Comparison of ENCODE assay signal across 24 cellular contexts in the genomic region with DNA sequence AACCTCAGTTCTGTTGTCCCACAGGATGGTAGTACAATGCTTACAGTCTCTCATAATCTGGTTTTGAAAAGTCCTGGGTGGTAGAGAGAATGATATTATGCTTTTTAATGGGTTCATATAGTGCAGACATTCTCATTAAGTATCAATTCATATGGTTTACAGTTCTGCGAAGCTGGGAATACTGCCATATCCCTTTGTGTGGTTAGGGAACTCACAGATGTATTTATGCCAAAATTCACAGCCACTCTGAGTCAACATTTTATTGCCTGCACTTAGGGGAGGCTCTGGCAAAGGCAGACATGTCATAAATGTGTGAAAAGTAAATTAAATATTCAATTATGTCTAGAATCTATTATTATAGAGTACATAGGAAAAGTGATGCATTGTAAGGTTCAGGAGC.
DNase-seq lines count a peak whose midpoint lies in the region; ATAC-seq, FAIRE-seq and TF ChIP-seq lines count a peak whose summit lies in the region.
"Had no signal": no experiment of that assay in that cellular context is flagged by ENCODE, and none has a peak within 500 bp of the region (broad histone marks: within the 10 kb centered on the region; RNA-seq: fewer than 3 reads in every experiment).

No MANE protein-coding gene starts in this region.

- ATAC-seq in GM19467 (IDR thresholded peaks at IDR 0.05; ENCODE audit: unreplicated experiment), result no peak
- ATAC-seq: activated CD8-positive, alpha-beta T cell treated with anti-CD3 and anti-CD28 coated beads for 36 hours; foreskin keratinocyte; T-helper 17 cell had no signal

- no peak overlapping the region for H3K4me3 Mint-ChIP-seq in astrocyte (ENCODE audit: unreplicated experiment)
- H3K4me3 Mint-ChIP-seq in activated T-helper 1 cell treated with anti-CD3 and anti-CD28 coated beads, Interleukin-12 subunit alpha, Interleukin-12 subunit beta, Interleukin-2, Interleukin-4 antibody, amounts not matched to agents 30 ng/mL and 10 ng/mL and 1 ng/mL, durations not matched to agents 14 hours and 24 hours and 36 hours, result no peak overlapping the region
- H3K4me3 Mint-ChIP-seq: activated B cell treated with CpG ODN at 0.5 μM for 24 hours; activated CD8-positive, alpha-beta T cell treated with anti-CD3 and anti-CD28 coated beads for 36 hours; activated naive CD4-positive, alpha-beta T cell treated with anti-CD3 and anti-CD28 coated beads, Interleukin-2, amount 50 U/mL, for 24 hours; activated T-cell treated with anti-CD3 and anti-CD28 coated beads, Interleukin-2, amount 50 U/mL, for 24 hours; T-helper 17 cell had no signal

- no peak overlapping the region for H3K4me2 ChIP-seq in astrocyte (ENCODE audit: low read length)

- no peak overlapping the region for H3K27ac ChIP-seq in astrocyte (ENCODE audit: low read depth, low read length)
- H3K27ac ChIP-seq: 22Rv1, brain microvascular endothelial cell, C4-2B, foreskin keratinocyte, prostate gland had no signal

- TF ChIP-seq CTCF in astrocyte (IDR thresholded peaks at IDR 0.05; ENCODE audit: insufficient read depth, low read depth, low read length), result no peak

- no peaks in the 10 kb centered on the region for H3K36me3 Mint-ChIP-seq in astrocyte (ENCODE audit: low read depth, unreplicated experiment)
- H3K36me3 Mint-ChIP-seq in activated T-helper 1 cell treated with anti-CD3 and anti-CD28 coated beads, Interleukin-12 subunit alpha, Interleukin-12 subunit beta, Interleukin-2, Interleukin-4 antibody, amounts not matched to agents 30 ng/mL and 10 ng/mL and 1 ng/mL, durations not matched to agents 14 hours and 24 hours and 36 hours (ENCODE audit: low read depth), result no peaks in the 10 kb centered on the region
- H3K36me3 Mint-ChIP-seq: activated naive CD4-positive, alpha-beta T cell treated with anti-CD3 and anti-CD28 coated beads, Interleukin-2, amount 50 U/mL, for 24 hours had no signal

- H3K79me2 ChIP-seq in astrocyte (ENCODE audit: insufficient read depth, low read length), result no peaks in the 10 kb centered on the region

- H3K4me1 ChIP-seq in astrocyte (ENCODE audit: insufficient read depth, low read length), result no peaks in the 10 kb centered on the region
- H3K4me1 ChIP-seq: foreskin keratinocyte, prostate gland had no signal

- no peaks in the 10 kb centered on the region for H3K9me3 Mint-ChIP-seq in astrocyte (ENCODE audit: unreplicated experiment)
- no peaks in the 10 kb centered on the region for H3K9me3 Mint-ChIP-seq in activated T-helper 1 cell treated with anti-CD3 and anti-CD28 coated beads, Interleukin-12 subunit alpha, Interleukin-12 subunit beta, Interleukin-2, Interleukin-4 antibody, amounts not matched to agents 30 ng/mL and 10 ng/mL and 1 ng/mL, durations not matched to agents 14 hours and 24 hours and 36 hours
- H3K9me3 Mint-ChIP-seq: activated B cell treated with CpG ODN at 0.5 μM for 24 hours; activated CD8-positive, alpha-beta T cell treated with anti-CD3 and anti-CD28 coated beads for 36 hours; activated naive CD4-positive, alpha-beta T cell treated with anti-CD3 and anti-CD28 coated beads, Interleukin-2, amount 50 U/mL, for 24 hours had no signal

- no peak overlapping the region for H3K27ac Mint-ChIP-seq in astrocyte (ENCODE audit: unreplicated experiment)
- no peak overlapping the region for H3K27ac Mint-ChIP-seq in activated T-helper 1 cell treated with anti-CD3 and anti-CD28 coated beads, Interleukin-12 subunit alpha, Interleukin-12 subunit beta, Interleukin-2, Interleukin-4 antibody, amounts not matched to agents 30 ng/mL and 10 ng/mL and 1 ng/mL, durations not matched to agents 14 hours and 24 hours and 36 hours
- H3K27ac Mint-ChIP-seq: activated B cell treated with CpG ODN at 0.5 μM for 24 hours; activated CD8-positive, alpha-beta T cell treated with anti-CD3 and anti-CD28 coated beads for 36 hours; activated naive CD4-positive, alpha-beta T cell treated with anti-CD3 and anti-CD28 coated beads, Interleukin-2, amount 50 U/mL, for 24 hours; activated T-cell treated with anti-CD3 and anti-CD28 coated beads, Interleukin-2, amount 50 U/mL, for 24 hours; T-helper 17 cell had no signal

- no peak overlapping the region for H3K9ac ChIP-seq in astrocyte (ENCODE audit: low read length)

- no peaks in the 10 kb centered on the region for H4K20me1 ChIP-seq in astrocyte (ENCODE audit: insufficient read depth, low read length)

- intact Hi-C loops in activated T-helper 1 cell treated with anti-CD3 and anti-CD28 coated beads, Interleukin-12 subunit alpha, Interleukin-12 subunit beta, Interleukin-2, Interleukin-4 antibody, amounts not matched to agents 30 ng/mL and 10 ng/mL and 1 ng/mL, durations not matched to agents 14 hours and 24 hours and 36 hours (cut with micrococcal nuclease), result no loop called here

- H3K4me1 Mint-ChIP-seq in astrocyte (ENCODE audit: low read depth, unreplicated experiment), result no peaks in the 10 kb centered on the region
- no peaks in the 10 kb centered on the region for H3K4me1 Mint-ChIP-seq in activated T-helper 1 cell treated with anti-CD3 and anti-CD28 coated beads, Interleukin-12 subunit alpha, Interleukin-12 subunit beta, Interleukin-2, Interleukin-4 antibody, amounts not matched to agents 30 ng/mL and 10 ng/mL and 1 ng/mL, durations not matched to agents 14 hours and 24 hours and 36 hours (ENCODE audit: low read depth)
- H3K4me1 Mint-ChIP-seq: activated B cell treated with CpG ODN at 0.5 μM for 24 hours; activated naive CD4-positive, alpha-beta T cell treated with anti-CD3 and anti-CD28 coated beads, Interleukin-2, amount 50 U/mL, for 24 hours; T-helper 17 cell had no signal

- no peak for FAIRE-seq in astrocyte (lab: Jason Lieb, UNC)
- FAIRE-seq: small intestine had no signal

- H2AFZ ChIP-seq in astrocyte (ENCODE audit: low read depth, low read length), result no peak overlapping the region

- H3K4me3 ChIP-seq in astrocyte (ENCODE audit: insufficient read depth, low read depth, low read length), result no peak overlapping the region
- H3K4me3 ChIP-seq: MG63, prostate gland had no signal

- no peaks in the 10 kb centered on the region for H3K27me3 ChIP-seq in astrocyte (ENCODE audit: insufficient read depth, low read length)
- H3K27me3 ChIP-seq: brain microvascular endothelial cell, foreskin keratinocyte, MG63 had no signal

- H3K36me3 ChIP-seq in astrocyte (ENCODE audit: insufficient read depth, low read length), result no peaks in the 10 kb centered on the region
- H3K36me3 ChIP-seq: brain microvascular endothelial cell, MG63, prostate gland had no signal

- H3K27me3 Mint-ChIP-seq in astrocyte (ENCODE audit: low read depth, unreplicated experiment), result no peaks in the 10 kb centered on the region
- no peaks in the 10 kb centered on the region for H3K27me3 Mint-ChIP-seq in activated T-helper 1 cell treated with anti-CD3 and anti-CD28 coated beads, Interleukin-12 subunit alpha, Interleukin-12 subunit beta, Interleukin-2, Interleukin-4 antibody, amounts not matched to agents 30 ng/mL and 10 ng/mL and 1 ng/mL, durations not matched to agents 14 hours and 24 hours and 36 hours (ENCODE audit: insufficient read depth)
- H3K27me3 Mint-ChIP-seq: activated B cell treated with CpG ODN at 0.5 μM for 24 hours; activated CD8-positive, alpha-beta T cell treated with anti-CD3 and anti-CD28 coated beads for 36 hours; activated naive CD4-positive, alpha-beta T cell treated with anti-CD3 and anti-CD28 coated beads, Interleukin-2, amount 50 U/mL, for 24 hours; activated T-cell treated with anti-CD3 and anti-CD28 coated beads, Interleukin-2, amount 50 U/mL, for 24 hours; T-helper 17 cell had no signal

- H3K9me3 ChIP-seq in astrocyte (ENCODE audit: insufficient read depth, low read depth, low read length), result no peaks in the 10 kb centered on the region
- H3K9me3 ChIP-seq: MG63, prostate gland had no signal

- DNase-seq in NCI-H1105 treated with DMSO at 0.1 percent for 48 hours (lab: John Stamatoyannopoulos, UW) (peak; percentile 9), NCI-H1105 (lab: John Stamatoyannopoulos, UW) (no peak), NCI-H1694 (lab: John Stamatoyannopoulos, UW) (peak; percentile 71), astrocyte (ENCODE audit: low read depth) (peak; percentile 0), stromal cell of bone marrow (ENCODE audit: low read depth) (peak; percentile 18), GM19240 (ENCODE audit: insufficient read length, low spot score) (no peak)
- DNase-seq in activated T-helper 1 cell treated with anti-CD3 and anti-CD28 coated beads, Interleukin-12 subunit alpha, Interleukin-12 subunit beta, Interleukin-2, Interleukin-4 antibody, amounts not matched to agents 30 ng/mL and 10 ng/mL and 1 ng/mL, durations not matched to agents 14 hours and 24 hours and 36 hours (ENCODE audit: low spot score), result no peak
- DNase-seq: activated B cell treated with CpG ODN at 0.5 μM for 24 hours; activated CD8-positive, alpha-beta T cell treated with anti-CD3 and anti-CD28 coated beads for 36 hours; activated T-cell treated with anti-CD3 and anti-CD28 coated beads, Interleukin-2, amount 50 U/mL, for 24 hours; brain microvascular endothelial cell; cortex of kidney; DMS 273 treated with DMSO at 0.1 percent for 48 hours; foreskin keratinocyte; MG63; NCI-H226; small intestine; stimulated activated CD4-positive, alpha-beta T cell treated with anti-CD3 and anti-CD28 coated beads, Interleukin-4, amount 100 ng/mL, for 1 hour; T-helper 17 cell had no signal

Comparison
In these comparisons a context has a peak if more than half of its experiments do, and no peak if none do; other contexts are left out.
1. DNase-seq: peak in NCI-H1105 treated with DMSO at 0.1 percent for 48 hours (single experiment), NCI-H1694 (single experiment), astrocyte (single experiment) and stromal cell of bone marrow (single experiment); none in NCI-H1105 (single experiment), GM19240 (single experiment) and activated T-helper 1 cell treated with anti-CD3 and anti-CD28 coated beads, Interleukin-12 subunit alpha, Interleukin-12 subunit beta, Interleukin-2, Interleukin-4 antibody, amounts not matched to agents 30 ng/mL and 10 ng/mL and 1 ng/mL, durations not matched to agents 14 hours and 24 hours and 36 hours (single experiment).